Comparison of ENCODE assay signal across 1 cellular context in the genomic region with DNA sequence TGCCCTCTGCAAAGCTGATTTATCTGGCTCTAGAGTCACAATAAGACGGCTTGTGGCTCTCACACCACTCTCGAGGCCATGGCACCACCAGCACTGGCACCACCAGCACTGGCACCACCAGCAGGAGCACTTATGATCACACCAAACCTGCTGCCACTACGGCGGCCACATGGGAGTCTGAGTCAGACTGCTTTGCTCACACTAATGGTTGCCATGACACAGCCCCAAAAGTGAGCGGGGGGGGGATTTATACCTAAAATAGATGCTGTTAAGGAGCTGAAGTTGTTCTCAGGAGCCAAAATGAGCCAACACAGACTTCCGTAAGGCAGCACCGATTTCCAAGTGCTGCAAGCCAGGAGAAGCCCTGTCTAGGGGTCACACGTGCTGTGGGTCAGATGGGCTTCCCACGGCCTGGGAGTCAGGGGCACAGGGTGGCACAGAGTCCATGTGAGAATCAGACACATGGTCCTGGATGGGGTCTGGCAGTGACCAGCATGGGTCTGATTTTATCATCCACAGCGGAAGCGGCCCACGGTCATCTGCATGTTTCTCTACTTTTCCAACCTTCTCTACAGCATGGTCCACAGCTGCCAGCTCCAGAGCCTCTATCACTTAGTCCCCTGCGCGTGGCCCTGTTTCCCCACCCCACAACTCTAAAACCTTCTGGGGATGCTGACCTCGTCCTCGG.
A peak's percentile ranks its signal among the peaks of the same experiment; 100 is the strongest.
TF ChIP-seq lines count a peak whose summit lies in the region.

No MANE protein-coding gene starts in this region.

TF ChIP-seq in K562, 482 proteins besides CTCF, POLR2A, EP300 and RAD21:
- TF ChIP-seq, protein P1, sequence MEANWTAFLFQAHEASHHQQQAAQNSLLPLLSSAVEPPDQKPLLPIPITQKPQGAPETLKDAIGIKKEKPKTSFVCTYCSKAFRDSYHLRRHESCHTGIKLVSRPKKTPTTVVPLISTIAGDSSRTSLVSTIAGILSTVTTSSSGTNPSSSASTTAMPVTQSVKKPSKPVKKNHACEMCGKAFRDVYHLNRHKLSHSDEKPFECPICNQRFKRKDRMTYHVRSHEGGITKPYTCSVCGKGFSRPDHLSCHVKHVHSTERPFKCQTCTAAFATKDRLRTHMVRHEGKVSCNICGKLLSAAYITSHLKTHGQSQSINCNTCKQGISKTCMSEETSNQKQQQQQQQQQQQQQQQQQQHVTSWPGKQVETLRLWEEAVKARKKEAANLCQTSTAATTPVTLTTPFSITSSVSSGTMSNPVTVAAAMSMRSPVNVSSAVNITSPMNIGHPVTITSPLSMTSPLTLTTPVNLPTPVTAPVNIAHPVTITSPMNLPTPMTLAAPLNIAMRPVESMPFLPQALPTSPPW (CRISPR knock-in tag; IDR thresholded peaks at IDR 0.05): peak; percentile 74
- TF ChIP-seq L3MBTL2 (IDR thresholded peaks at IDR 0.05): no peak
- peak; percentile 48; the same call in 1 of the 2 replicates for TF ChIP-seq RFX1 (IDR thresholded peaks at IDR 0.05)
- TF ChIP-seq TAF1 (IDR thresholded peaks at IDR 0.05; ENCODE audit: control insufficient read depth, extremely low read depth, insufficient read depth, low read length, severe bottlenecking): no peak
TF ChIP-seq in K562: peak in this region for 2.
